In genomic region chr18:7600036-7600435, GRCh38 we compare ENCODE assay signal across 26 cellular contexts.
"Had no signal": no experiment of that assay in that cellular context is flagged by ENCODE, and none has a peak within 500 bp of the region (broad histone marks: within the 10 kb centered on the region; RNA-seq: fewer than 3 reads in every experiment).

No MANE protein-coding gene starts in this region.

- DNase-seq: activated CD4-positive, alpha-beta memory T cell treated with anti-CD3 and anti-CD28 coated beads for 36 hours; activated CD4-positive, alpha-beta T cell treated with anti-CD3 and anti-CD28 coated beads, Interleukin-2, amount 10 ng/mL, durations not matched to agents 7 days and 5 days; activated CD4-positive, CD25-positive, alpha-beta regulatory T cell; activated CD8-positive, alpha-beta memory T cell treated with anti-CD3 and anti-CD28 coated beads for 24 hours; activated effector memory CD4-positive, alpha-beta T cell treated with anti-CD3 and anti-CD28 coated beads, Interleukin-2, amount 50 U/mL, for 16 hours; activated naive CD4-positive, alpha-beta T cell treated with Interleukin-2 at 50 U/mL for 16 hours; activated naive CD8-positive, alpha-beta T cell treated with anti-CD3 and anti-CD28 coated beads, Interleukin-2, amount 50 U/mL, for 24 hours; activated T-cell treated with anti-CD3 and anti-CD28 coated beads, Interleukin-2, amount 50 U/mL, for 4 hours; amniotic stem cell; body of pancreas; KBM-7; NCI-H1092 treated with DMSO at 0.1 percent for 48 hours; NCI-H1417 treated with DMSO at 0.1 percent for 48 hours; NCI-H1694 treated with DMSO at 0.1 percent for 48 hours; NCI-H2081; NCI-H510A treated with DMSO at 0.1 percent for 48 hours; NCI-H69; NK-92 treated with Interleukin-12 subunit alpha and Interleukin-12 subunit beta, amount 100 ng/mL, for 24 hours; OCI-M1; SHP77 treated with DMSO at 0.1 percent for 48 hours; T-helper 1 cell had no signal

- H3K27me3 Mint-ChIP-seq: activated CD4-positive, alpha-beta memory T cell treated with anti-CD3 and anti-CD28 coated beads for 36 hours; activated CD4-positive, alpha-beta T cell treated with anti-CD3 and anti-CD28 coated beads, Interleukin-2, amount 10 ng/mL, durations not matched to agents 7 days and 5 days; activated naive CD8-positive, alpha-beta T cell treated with anti-CD3 and anti-CD28 coated beads, Interleukin-2, amount 50 U/mL, for 24 hours had no signal

- H3K27ac Mint-ChIP-seq: activated CD4-positive, alpha-beta memory T cell treated with anti-CD3 and anti-CD28 coated beads for 36 hours; activated CD4-positive, alpha-beta T cell treated with anti-CD3 and anti-CD28 coated beads, Interleukin-2, amount 10 ng/mL, durations not matched to agents 7 days and 5 days; activated naive CD8-positive, alpha-beta T cell treated with anti-CD3 and anti-CD28 coated beads, Interleukin-2, amount 50 U/mL, for 24 hours had no signal

- H3K9me3 Mint-ChIP-seq: activated CD4-positive, alpha-beta memory T cell treated with anti-CD3 and anti-CD28 coated beads for 36 hours; activated CD4-positive, alpha-beta T cell treated with anti-CD3 and anti-CD28 coated beads, Interleukin-2, amount 10 ng/mL, durations not matched to agents 7 days and 5 days; activated T-cell treated with anti-CD3 and anti-CD28 coated beads, Interleukin-2, amount 50 U/mL, for 4 hours had no signal

- H3K4me1 Mint-ChIP-seq: activated CD4-positive, alpha-beta T cell treated with anti-CD3 and anti-CD28 coated beads, Interleukin-2, amount 10 ng/mL, durations not matched to agents 7 days and 5 days; activated naive CD8-positive, alpha-beta T cell treated with anti-CD3 and anti-CD28 coated beads, Interleukin-2, amount 50 U/mL, for 24 hours had no signal

- H3K9me3 ChIP-seq: ascending aorta, body of pancreas had no signal

- ATAC-seq: activated naive CD4-positive, alpha-beta T cell treated with anti-CD3 and anti-CD28 coated beads, Interleukin-2, amount 50 U/mL, for 72 hours; activated naive CD8-positive, alpha-beta T cell treated with anti-CD3 and anti-CD28 coated beads, Interleukin-2, amount 50 U/mL, for 24 hours; activated T-cell treated with anti-CD3 and anti-CD28 coated beads, Interleukin-2, amount 50 U/mL, for 4 hours; body of pancreas; Panc1 had no signal

- H3K36me3 ChIP-seq: ascending aorta had no signal

- H3K4me3 Mint-ChIP-seq: activated CD4-positive, alpha-beta memory T cell treated with anti-CD3 and anti-CD28 coated beads for 36 hours; activated CD4-positive, alpha-beta T cell treated with anti-CD3 and anti-CD28 coated beads, Interleukin-2, amount 10 ng/mL, durations not matched to agents 7 days and 5 days; activated naive CD8-positive, alpha-beta T cell treated with anti-CD3 and anti-CD28 coated beads, Interleukin-2, amount 50 U/mL, for 24 hours; activated T-cell treated with anti-CD3 and anti-CD28 coated beads, Interleukin-2, amount 50 U/mL, for 4 hours had no signal

- H3K36me3 Mint-ChIP-seq: activated CD4-positive, alpha-beta memory T cell treated with anti-CD3 and anti-CD28 coated beads for 36 hours; activated naive CD4-positive, alpha-beta T cell treated with anti-CD3 and anti-CD28 coated beads, Interleukin-2, amount 50 U/mL, for 72 hours had no signal

- H3K27me3 ChIP-seq: ascending aorta, body of pancreas had no signal

- H3K4me3 ChIP-seq: ascending aorta, body of pancreas had no signal

- H3K27ac ChIP-seq: ascending aorta, body of pancreas, RWPE1, VCaP had no signal
